ENCODE assay signal across 30 cellular contexts in the genomic region with DNA sequence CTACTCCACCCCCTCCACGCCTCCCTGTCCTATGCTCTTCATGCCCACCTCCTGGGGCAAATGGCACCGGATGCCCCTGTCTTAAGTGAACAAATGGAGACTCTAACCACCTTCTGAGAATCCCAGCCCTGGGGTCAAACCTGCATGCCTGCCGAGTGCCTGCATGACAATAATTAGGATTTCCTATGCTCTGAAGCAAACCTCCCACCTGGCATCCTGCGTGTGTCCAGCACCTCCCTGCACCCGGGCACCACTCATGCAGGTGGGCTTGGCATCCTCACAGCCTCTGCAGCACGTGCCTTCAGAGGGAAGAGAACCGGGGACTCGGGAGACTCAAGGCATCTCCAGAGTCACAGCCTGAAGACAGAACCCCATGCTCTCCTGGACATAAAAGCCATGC.
"Had no signal": no experiment of that assay in that cellular context is flagged by ENCODE, and none has a peak within 500 bp of the region (broad histone marks: within the 10 kb centered on the region; RNA-seq: fewer than 3 reads in every experiment).

No MANE protein-coding gene starts in this region.

- H3K27me3 Mint-ChIP-seq: activated T-helper 17 cell treated with anti-CD3 and anti-CD28 coated beads, Interleukin-2, amount 50 U/mL, for 72 hours had no signal

- H3K27ac ChIP-seq: adrenal gland, ascending aorta, coronary artery, dorsolateral prefrontal cortex, left lung, lower lobe of right lung, ovary, upper lobe of right lung had no signal

- DNase-seq: activated B cell treated with CpG ODN at 0.5 μM for 24 hours; activated CD4-positive, alpha-beta T cell treated with anti-CD3 and anti-CD28 coated beads, Interleukin-2, amount 50 U/mL, for 1 hour; activated CD8-positive, alpha-beta T cell treated with anti-CD3 and anti-CD28 coated beads for 36 hours; activated gamma-delta T cell treated with Interleukin-2 at 50 U/mL for 16 hours; activated T-cell treated with anti-CD3 and anti-CD28 coated beads, Interleukin-2, amount 50 U/mL, for 4 hours; adrenal gland; dorsolateral prefrontal cortex; effector memory CD4-positive, alpha-beta T cell; foreskin fibroblast; left lung; mesendoderm; ovary; retina; stimulated activated CD4-positive, alpha-beta T cell treated with anti-CD3 and anti-CD28 coated beads, Interleukin-4, amount 100 ng/mL, for 24 hours; stimulated activated naive CD8-positive, alpha-beta T cell treated with anti-CD3 and anti-CD28 coated beads, Interleukin-15, amount 100 ng/mL, for 72 hours; substantia nigra; T-helper 1 cell; upper lobe of right lung had no signal

- H3K4me3 ChIP-seq: adrenal gland, ascending aorta, coronary artery, dorsolateral prefrontal cortex, left lung, lower lobe of right lung, ovary, skin epidermis, upper lobe of right lung had no signal

- H3K9me3 Mint-ChIP-seq: activated B cell treated with CpG ODN at 0.5 μM for 24 hours; activated CD8-positive, alpha-beta T cell treated with anti-CD3 and anti-CD28 coated beads for 36 hours; activated naive CD4-positive, alpha-beta T cell treated with anti-CD3 and anti-CD28 coated beads, Interleukin-2, amount 50 U/mL, for 72 hours; activated T-cell treated with anti-CD3 and anti-CD28 coated beads, Interleukin-2, amount 50 U/mL, for 4 hours; activated T-helper 17 cell treated with anti-CD3 and anti-CD28 coated beads, Interleukin-2, amount 50 U/mL, for 72 hours; nephron; stimulated activated effector memory CD8-positive, alpha-beta T cell treated with anti-CD3 and anti-CD28 coated beads, Interleukin-12 subunit alpha, Interleukin-12 subunit beta, amount 100 ng/mL, for 72 hours; stimulated activated naive CD8-positive, alpha-beta T cell treated with anti-CD3 and anti-CD28 coated beads, Interleukin-15, amount 100 ng/mL, for 72 hours; T-helper 2 cell treated with Interferon-gamma antibody and Interleukin-4, amounts not matched to agents 5 μg/mL and 100 μg/mL, for 36 hours had no signal

- H3K36me3 ChIP-seq: adrenal gland, ascending aorta, left lung, lower lobe of right lung, ovary, upper lobe of right lung had no signal

- FAIRE-seq: endothelial cell of umbilical vein had no signal

- H3K9me3 ChIP-seq: adrenal gland, ascending aorta, left lung, lower lobe of right lung, ovary, upper lobe of right lung had no signal

- H3K36me3 Mint-ChIP-seq: activated naive CD4-positive, alpha-beta T cell treated with anti-CD3 and anti-CD28 coated beads, Interleukin-2, amount 50 U/mL, for 72 hours; brain had no signal

- H3K4me3 Mint-ChIP-seq: activated B cell treated with CpG ODN at 0.5 μM for 24 hours; activated CD8-positive, alpha-beta T cell treated with anti-CD3 and anti-CD28 coated beads for 36 hours; activated T-cell treated with anti-CD3 and anti-CD28 coated beads, Interleukin-2, amount 50 U/mL, for 4 hours; activated T-helper 17 cell treated with anti-CD3 and anti-CD28 coated beads, Interleukin-2, amount 50 U/mL, for 72 hours; brain; nephron; stimulated activated effector memory CD8-positive, alpha-beta T cell treated with anti-CD3 and anti-CD28 coated beads, Interleukin-12 subunit alpha, Interleukin-12 subunit beta, amount 100 ng/mL, for 72 hours; stimulated activated naive CD8-positive, alpha-beta T cell treated with anti-CD3 and anti-CD28 coated beads, Interleukin-15, amount 100 ng/mL, for 72 hours; T-helper 2 cell treated with Interferon-gamma antibody and Interleukin-4, amounts not matched to agents 5 μg/mL and 100 μg/mL, for 36 hours had no signal

- H3K27ac Mint-ChIP-seq: activated B cell treated with CpG ODN at 0.5 μM for 24 hours; activated CD8-positive, alpha-beta T cell treated with anti-CD3 and anti-CD28 coated beads for 36 hours; activated naive CD4-positive, alpha-beta T cell treated with anti-CD3 and anti-CD28 coated beads, Interleukin-2, amount 50 U/mL, for 72 hours; activated T-helper 17 cell treated with anti-CD3 and anti-CD28 coated beads, Interleukin-2, amount 50 U/mL, for 72 hours; stimulated activated naive CD8-positive, alpha-beta T cell treated with anti-CD3 and anti-CD28 coated beads, Interleukin-15, amount 100 ng/mL, for 72 hours; T-helper 2 cell treated with Interferon-gamma antibody and Interleukin-4, amounts not matched to agents 5 μg/mL and 100 μg/mL, for 36 hours had no signal

- H3K27me3 ChIP-seq: adrenal gland, ascending aorta, dorsolateral prefrontal cortex, left lung, ovary, upper lobe of right lung had no signal

- ATAC-seq: activated CD8-positive, alpha-beta T cell treated with anti-CD3 and anti-CD28 coated beads for 36 hours; activated naive CD4-positive, alpha-beta T cell treated with anti-CD3 and anti-CD28 coated beads, Interleukin-2, amount 50 U/mL, for 72 hours; activated T-cell treated with anti-CD3 and anti-CD28 coated beads, Interleukin-2, amount 50 U/mL, for 4 hours; activated T-helper 17 cell treated with anti-CD3 and anti-CD28 coated beads, Interleukin-2, amount 50 U/mL, for 72 hours; left lung; lower lobe of right lung; sciatic nerve; stimulated activated effector memory CD8-positive, alpha-beta T cell treated with anti-CD3 and anti-CD28 coated beads, Interleukin-12 subunit alpha, Interleukin-12 subunit beta, amount 100 ng/mL, for 72 hours; stimulated activated naive CD8-positive, alpha-beta T cell treated with anti-CD3 and anti-CD28 coated beads, Interleukin-15, amount 100 ng/mL, for 72 hours; upper lobe of right lung had no signal
